ENCODE assay signal across 33 cellular contexts in the genomic region with DNA sequence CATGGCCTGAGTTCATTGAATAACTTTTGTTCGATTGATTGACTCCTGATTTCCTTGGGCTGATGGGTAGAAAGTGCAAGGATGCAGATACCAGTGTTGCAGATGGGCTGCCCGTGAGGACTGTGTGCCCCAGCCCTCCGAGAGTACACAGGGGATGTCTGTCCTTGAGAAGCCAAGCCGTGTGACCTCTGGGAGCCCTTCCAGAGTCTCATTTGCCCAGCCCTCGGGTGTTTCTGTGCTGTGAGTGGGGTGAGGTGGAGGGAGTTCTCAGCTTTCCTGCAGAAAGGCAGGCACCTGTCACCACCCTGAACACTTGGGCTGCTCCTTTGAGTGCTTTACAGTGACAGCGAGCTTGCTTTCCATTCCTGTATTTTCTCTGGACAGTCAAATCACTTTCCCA.
"Had no signal": no experiment of that assay in that cellular context is flagged by ENCODE, and none has a peak within 500 bp of the region (broad histone marks: within the 10 kb centered on the region; RNA-seq: fewer than 3 reads in every experiment).

No MANE protein-coding gene starts in this region.

- DNase-seq: activated CD4-positive, alpha-beta memory T cell treated with anti-CD3 and anti-CD28 coated beads, Interleukin-2, amount 10 ng/mL, durations not matched to agents 7 days and 5 days; activated CD4-positive, alpha-beta T cell treated with anti-CD3 and anti-CD28 coated beads for 1 hour; activated CD4-positive, alpha-beta T cell treated with anti-CD3 and anti-CD28 coated beads for 48 hours; activated CD4-positive, CD25-positive, alpha-beta regulatory T cell; activated CD8-positive, alpha-beta memory T cell treated with anti-CD3 and anti-CD28 coated beads for 24 hours; activated CD8-positive, alpha-beta memory T cell treated with anti-CD3 and anti-CD28 coated beads, Interleukin-2, amount 10 ng/mL, durations not matched to agents 7 days and 5 days; activated CD8-positive, alpha-beta memory T cell treated with anti-CD3 and anti-CD28 coated beads, Interleukin-2, amount 50 U/mL, for 48 hours; activated effector memory CD4-positive, alpha-beta T cell treated with Interleukin-2 at 50 U/mL for 16 hours; activated naive CD4-positive, alpha-beta T cell treated with anti-CD3 and anti-CD28 coated beads, Interleukin-2, amount 10 ng/mL, durations not matched to agents 7 days and 5 days; activated naive CD8-positive, alpha-beta T cell treated with anti-CD3 and anti-CD28 coated beads, Interleukin-2, amount 50 U/mL, for 24 hours; activated T-cell treated with anti-CD3 and anti-CD28 coated beads, Interleukin-2, amount 50 U/mL, for 48 hours; central memory CD4-positive, alpha-beta T cell; MM.1S; MV-4-11; NCI-H1105; NCI-H1417 treated with DMSO at 0.1 percent for 48 hours; NCI-H187 treated with DMSO at 0.1 percent for 48 hours; NCI-H2081; NCI-H2171 treated with DMSO at 0.1 percent for 48 hours; NCI-H2227 treated with DMSO at 0.1 percent for 48 hours; NCI-H446; NCI-H510A treated with DMSO at 0.1 percent for 48 hours; NCI-H526 treated with DMSO at 0.1 percent for 48 hours; NCI-H774; SIG-M5; T-cell; T-helper 2 cell; T-helper 9 cell; WERI-Rb-1 had no signal

- H3K27ac ChIP-seq: KMS-11, WERI-Rb-1 had no signal

- ATAC-seq: activated CD8-positive, alpha-beta memory T cell treated with anti-CD3 and anti-CD28 coated beads, Interleukin-2, amount 10 ng/mL, durations not matched to agents 7 days and 5 days; activated naive CD8-positive, alpha-beta T cell treated with anti-CD3 and anti-CD28 coated beads, Interleukin-2, amount 50 U/mL, for 24 hours; Panc1; SK-N-SH treated with all-trans-retinoic acid at 6 μM for 48 hours; T-cell had no signal

- H3K36me3 ChIP-seq: WERI-Rb-1 had no signal

- FAIRE-seq: bronchial epithelial cell had no signal

- H3K9ac ChIP-seq: KMS-11 had no signal
